ENCODE assay signal across 11 cellular contexts in genomic region chr3:104279617-104280016, GRCh38.
A peak's percentile ranks its signal among the peaks of the same experiment; 100 is the strongest.
DNase-seq lines count a peak whose midpoint lies in the region; TF ChIP-seq lines count a peak whose summit lies in the region.
"Had no signal": no experiment of that assay in that cellular context is flagged by ENCODE, and none has a peak within 500 bp of the region (broad histone marks: within the 10 kb centered on the region; RNA-seq: fewer than 3 reads in every experiment).

No MANE protein-coding gene starts in this region.

- no peaks in the 10 kb centered on the region for H3K4me1 Mint-ChIP-seq in type B pancreatic cell (ENCODE audit: unreplicated experiment)

- peaks cover 3% of the 10 kb centered on the region for H3K36me3 Mint-ChIP-seq in type B pancreatic cell

- H3K27me3 Mint-ChIP-seq in type B pancreatic cell, result no peaks in the 10 kb centered on the region

- no peak for TF ChIP-seq CTCF in type B pancreatic cell (conservative IDR thresholded peaks at IDR 0.05)

- H3K27ac Mint-ChIP-seq in type B pancreatic cell, result no peak overlapping the region

- H3K9me3 Mint-ChIP-seq in type B pancreatic cell, result peaks cover 18% of the 10 kb centered on the region

- DNase-seq in DMS 273 (lab: John Stamatoyannopoulos, UW; ENCODE audit: unreplicated experiment), result peak; percentile 5
- no peak for DNase-seq in DMS 273 treated with DMSO at 0.1 percent for 48 hours (lab: John Stamatoyannopoulos, UW)
- DNase-seq in NAMALWA (ENCODE audit: low spot score), result peak; percentile 14
- peak; percentile 33 for DNase-seq in dermis blood vessel endothelial cell
- peak; percentile 9 for DNase-seq in pons (ENCODE audit: low spot score)
- no peak for DNase-seq in type B pancreatic cell (ENCODE audit: extremely low spot score, unreplicated experiment)
- no peak for DNase-seq in substantia nigra (lab: John Stamatoyannopoulos, UW)
- DNase-seq in activated CD4-positive, alpha-beta T cell treated with anti-CD3 and anti-CD28 coated beads, Interleukin-2, amount 50 U/mL, for 1 hour, result no peak
- DNase-seq: adrenal gland, small intestine had no signal

- no peak overlapping the region for H3K27ac ChIP-seq in substantia nigra (ENCODE audit: low read depth, low read length, poor library complexity, severe bottlenecking)
- H3K27ac ChIP-seq: 22Rv1, adrenal gland had no signal

- H3K4me3 Mint-ChIP-seq in type B pancreatic cell, result no peak overlapping the region

Comparison
In these comparisons a context has a peak if more than half of its experiments do, and no peak if none do; other contexts are left out.
1. DNase-seq: peak in DMS 273 (single experiment), NAMALWA (single experiment), dermis blood vessel endothelial cell (single experiment) and pons (single experiment); none in DMS 273 treated with DMSO at 0.1 percent for 48 hours (single experiment), type B pancreatic cell (single experiment), substantia nigra (0 of 49) and activated CD4-positive, alpha-beta T cell treated with anti-CD3 and anti-CD28 coated beads, Interleukin-2, amount 50 U/mL, for 1 hour (single experiment).